In genomic region chr21:41396452-41397107, GRCh38 we compare ENCODE assay signal across 10 cellular contexts. TPM values are rescaled to one million over a fixed set of nuclear protein-coding genes. Genes with fewer than 3 reads are reported as not detected.
A peak's percentile ranks its signal among the peaks of the same experiment; 100 is the strongest.
DNase-seq lines count a peak whose midpoint lies in the region; ATAC-seq and TF ChIP-seq lines count a peak whose summit lies in the region.
"Had no signal": no experiment of that assay in that cellular context is flagged by ENCODE, and none has a peak within 500 bp of the region (broad histone marks: within the 10 kb centered on the region; RNA-seq: fewer than 3 reads in every experiment).

No MANE protein-coding gene starts in this region.

- H3K79me1 ChIP-seq in mesenchymal stem cell (replicated peaks; ENCODE audit: low read length, poor library complexity, severe bottlenecking) = no peaks in the 10 kb centered on the region

- no peak overlapping the region for H2BK12ac ChIP-seq in mesenchymal stem cell (ENCODE audit: low read length in 2 of 2)

- no peak overlapping the region for H3K4ac ChIP-seq in mesenchymal stem cell (ENCODE audit: low read depth in 1 of 2, low read length in 2 of 2)

- DNase-seq in AML-193 (lab: John Stamatoyannopoulos, UW) = peak; percentile 81 to 83
- no peak for DNase-seq in NT2/D1 (ENCODE audit: low read depth, low spot score)
- DNase-seq in epithelial cell of esophagus (ENCODE audit: low read depth) = peak; percentile 58
- DNase-seq in mesenchymal stem cell = peak; percentile 17
- no peak for DNase-seq in 8988T
- DNase-seq in ecto neural progenitor cell (ENCODE audit: low spot score) = no peak
- DNase-seq in NCI-H69 (lab: John Stamatoyannopoulos, UW) = no peak
- DNase-seq: stimulated activated CD4-positive, alpha-beta T cell treated with anti-CD3 and anti-CD28 coated beads, Interleukin-2, amount 100 ng/mL, for 48 hours had no signal

- H3K9me3 ChIP-seq in NT2/D1 (ENCODE audit: insufficient read depth, low read length) (no peaks in the 10 kb centered on the region), mesenchymal stem cell (ENCODE audit: control insufficient read depth, low read length) (no peaks in the 10 kb centered on the region)
- H3K9me3 ChIP-seq: tibial artery had no signal

- H2BK15ac ChIP-seq in mesenchymal stem cell (ENCODE audit: low read depth, poor library complexity, severe bottlenecking) = no peak overlapping the region

- no peak for TF ChIP-seq CTCF in epithelial cell of esophagus (IDR thresholded peaks at IDR 0.05; ENCODE audit: insufficient read depth, low read depth, low read length, missing control alignments)

- no peak overlapping the region for H3K18ac ChIP-seq in mesenchymal stem cell (ENCODE audit: low read depth in 1 of 2, low read length in 2 of 2)

- H4K8ac ChIP-seq in mesenchymal stem cell (ENCODE audit: low read length) = no peak overlapping the region

- H4K91ac ChIP-seq in mesenchymal stem cell (ENCODE audit: low read length) = no peak overlapping the region

- ATAC-seq in HG03439 (IDR thresholded peaks at IDR 0.05; ENCODE audit: unreplicated experiment) = no peak

- no peak overlapping the region for H3K23ac ChIP-seq in mesenchymal stem cell (ENCODE audit: low read length in 2 of 2)

- peaks cover 12% of the 10 kb centered on the region for H3K4me1 ChIP-seq in NT2/D1 (ENCODE audit: insufficient read depth, insufficient read length)
- no peaks in the 10 kb centered on the region for H3K4me1 ChIP-seq in mesenchymal stem cell (ENCODE audit: control insufficient read depth, insufficient read depth, low read depth, low read length)
- H3K4me1 ChIP-seq: tibial artery had no signal

- H3K9ac ChIP-seq in NT2/D1 (ENCODE audit: insufficient read length, low read depth) (peak overlapping the region; percentile 11), mesenchymal stem cell (ENCODE audit: low read length) (no peak overlapping the region)

- H3K27me3 ChIP-seq in NT2/D1 (ENCODE audit: insufficient read depth, insufficient read length) (no peaks in the 10 kb centered on the region), mesenchymal stem cell (ENCODE audit: control insufficient read depth in 1 of 2, insufficient read depth in 1 of 2, low read length in 2 of 2) (peaks cover 0 to 4% of the 10 kb centered on the region in 2 experiments)
- H3K27me3 ChIP-seq: tibial artery had no signal

- 78% methylated on average over 10 of the region's 10 CpGs for whole genome bisulfite sequencing in mesenchymal stem cell

- H3K4me3 ChIP-seq in NT2/D1 (ENCODE audit: insufficient read length, low read depth) (no peak overlapping the region), epithelial cell of esophagus (ENCODE audit: low read length) (no peak overlapping the region), mesenchymal stem cell (ENCODE audit: insufficient read depth in 1 of 2, low read depth in 1 of 2, low read length in 2 of 2) (no peak overlapping the region)
- H3K4me3 ChIP-seq: tibial artery had no signal

- H2AFZ ChIP-seq in mesenchymal stem cell (ENCODE audit: low read depth, low read length) = no peak overlapping the region

- no peak overlapping the region for H2BK5ac ChIP-seq in mesenchymal stem cell (ENCODE audit: low read depth, low read length, poor library complexity, severe bottlenecking)

- H3K36me3 ChIP-seq in NT2/D1 (ENCODE audit: insufficient read depth, insufficient read length, low read length) = peaks cover 22% of the 10 kb centered on the region
- peaks cover 0 to 57% of the 10 kb centered on the region in 2 experiments for H3K36me3 ChIP-seq in mesenchymal stem cell (ENCODE audit: control insufficient read depth in 1 of 2, insufficient read depth in 2 of 2, low read depth in 1 of 2, low read length in 2 of 2)

- H2BK120ac ChIP-seq in mesenchymal stem cell (ENCODE audit: low read depth, low read length) = no peak overlapping the region

- H3K14ac ChIP-seq in mesenchymal stem cell (ENCODE audit: low read length in 2 of 2) = no peak overlapping the region

- no peak overlapping the region for H3K4me2 ChIP-seq in mesenchymal stem cell (ENCODE audit: low read length, poor library complexity, severe bottlenecking)

- no peak overlapping the region for H2AK5ac ChIP-seq in mesenchymal stem cell (ENCODE audit: low read length, severe bottlenecking)

- H3K27ac ChIP-seq in mesenchymal stem cell (ENCODE audit: low read length, poor library complexity, severe bottlenecking) = no peak overlapping the region
- H3K27ac ChIP-seq: tibial artery had no signal

RNA-seq across cellular contexts. Expression of gene MX1, which starts 29.5 kb away (rescaled TPM):
- 6.6 TPM for polyA plus RNA-seq in mesenchymal stem cell (2013, experiment 1 of 2)
- polyA plus RNA-seq in mesenchymal stem cell (2013, experiment 2 of 2) = 6.5 TPM

RNA-seq across cellular contexts. Expression of gene MX2, which starts 34.8 kb away (rescaled TPM):
- polyA plus RNA-seq in mesenchymal stem cell (2013, experiment 1 of 2) = 6.2 TPM
- 6.3 TPM for polyA plus RNA-seq in mesenchymal stem cell (2013, experiment 2 of 2)

Comparison
In these comparisons a context has a peak if more than half of its experiments do, and no peak if none do; other contexts are left out.
1. DNase-seq: peak in AML-193 (2 of 2), epithelial cell of esophagus (single experiment) and mesenchymal stem cell (single experiment); none in NT2/D1 (single experiment), 8988T (single experiment), ecto neural progenitor cell (single experiment) and NCI-H69 (single experiment).